ENCODE assay signal across 20 cellular contexts in the genomic region with DNA sequence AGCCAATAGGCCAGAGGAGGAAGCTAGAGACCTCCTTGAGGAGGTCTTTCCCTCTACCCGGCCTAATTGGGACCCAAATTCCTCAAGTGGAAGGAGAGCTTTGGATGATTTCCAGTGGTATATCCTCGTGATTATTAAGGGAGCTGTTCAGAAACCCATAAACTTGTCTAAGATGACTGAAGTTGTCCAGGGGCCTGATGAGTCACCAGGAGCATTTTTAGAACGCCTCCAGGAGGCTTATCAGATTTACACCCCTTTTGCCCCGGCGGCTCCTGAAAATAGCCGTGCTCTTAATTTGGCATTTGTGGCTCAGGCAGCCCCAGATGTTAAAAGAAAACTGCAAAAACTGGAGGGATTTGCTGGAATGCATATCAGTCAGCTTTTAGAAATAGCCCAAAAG.
"Had no signal": no experiment of that assay in that cellular context is flagged by ENCODE, and none has a peak within 500 bp of the region (broad histone marks: within the 10 kb centered on the region; RNA-seq: fewer than 3 reads in every experiment).

No MANE protein-coding gene starts in this region.

- DNase-seq: activated CD4-positive, alpha-beta T cell treated with anti-CD3 and anti-CD28 coated beads, Interleukin-2, amount 50 U/mL, for 1 hour; activated CD4-positive, CD25-positive, alpha-beta regulatory T cell treated with anti-CD3 and anti-CD28 coated beads, Interleukin-2, amount 50 U/mL, for 72 hours; activated T-cell treated with anti-CD3 and anti-CD28 coated beads, Interleukin-2, amount 50 U/mL, for 1 hour; adrenal gland; colonic mucosa; dorsolateral prefrontal cortex; effector memory CD8-positive, alpha-beta T cell; left ventricle myocardium superior; mammary epithelial cell; naive B cell; occipital lobe; posterior cingulate gyrus; stimulated activated CD4-positive, alpha-beta T cell treated with anti-CD3 and anti-CD28 coated beads, Interleukin-4, amount 100 ng/mL, for 24 hours; stimulated activated naive CD8-positive, alpha-beta T cell treated with anti-CD3 and anti-CD28 coated beads, Interleukin-15, Interleukin-2, amounts not matched to agents 100 U/mL and 50 U/mL, for 24 hours; T-cell; WERI-Rb-1 had no signal

- H3K27ac ChIP-seq: adrenal gland, ascending aorta, colonic mucosa, dorsolateral prefrontal cortex, esophagus muscularis mucosa, gastroesophageal sphincter had no signal

- H3K4me3 ChIP-seq: adrenal gland, ascending aorta, colonic mucosa, dorsolateral prefrontal cortex, esophagus muscularis mucosa, gastroesophageal sphincter had no signal

- H3K36me3 ChIP-seq: adrenal gland, ascending aorta, colonic mucosa, esophagus muscularis mucosa, gastroesophageal sphincter, WERI-Rb-1 had no signal

- H3K4me1 ChIP-seq: adrenal gland, ascending aorta, colonic mucosa, esophagus muscularis mucosa, gastroesophageal sphincter had no signal

- H3K27me3 ChIP-seq: adrenal gland, ascending aorta, colonic mucosa, dorsolateral prefrontal cortex, esophagus muscularis mucosa, gastroesophageal sphincter had no signal

- H3K9me3 ChIP-seq: adrenal gland, ascending aorta, colonic mucosa, esophagus muscularis mucosa, gastroesophageal sphincter had no signal

- ATAC-seq: activated naive CD4-positive, alpha-beta T cell treated with anti-CD3 and anti-CD28 coated beads, Interleukin-2, amount 50 U/mL, for 72 hours; effector memory CD8-positive, alpha-beta T cell; gastroesophageal sphincter; left ventricle myocardium superior; stimulated activated naive CD8-positive, alpha-beta T cell treated with anti-CD3 and anti-CD28 coated beads, Interleukin-15, Interleukin-2, amounts not matched to agents 100 U/mL and 50 U/mL, for 24 hours; T-cell had no signal
